ENCODE assay signal across 1 cellular context in the genomic region with DNA sequence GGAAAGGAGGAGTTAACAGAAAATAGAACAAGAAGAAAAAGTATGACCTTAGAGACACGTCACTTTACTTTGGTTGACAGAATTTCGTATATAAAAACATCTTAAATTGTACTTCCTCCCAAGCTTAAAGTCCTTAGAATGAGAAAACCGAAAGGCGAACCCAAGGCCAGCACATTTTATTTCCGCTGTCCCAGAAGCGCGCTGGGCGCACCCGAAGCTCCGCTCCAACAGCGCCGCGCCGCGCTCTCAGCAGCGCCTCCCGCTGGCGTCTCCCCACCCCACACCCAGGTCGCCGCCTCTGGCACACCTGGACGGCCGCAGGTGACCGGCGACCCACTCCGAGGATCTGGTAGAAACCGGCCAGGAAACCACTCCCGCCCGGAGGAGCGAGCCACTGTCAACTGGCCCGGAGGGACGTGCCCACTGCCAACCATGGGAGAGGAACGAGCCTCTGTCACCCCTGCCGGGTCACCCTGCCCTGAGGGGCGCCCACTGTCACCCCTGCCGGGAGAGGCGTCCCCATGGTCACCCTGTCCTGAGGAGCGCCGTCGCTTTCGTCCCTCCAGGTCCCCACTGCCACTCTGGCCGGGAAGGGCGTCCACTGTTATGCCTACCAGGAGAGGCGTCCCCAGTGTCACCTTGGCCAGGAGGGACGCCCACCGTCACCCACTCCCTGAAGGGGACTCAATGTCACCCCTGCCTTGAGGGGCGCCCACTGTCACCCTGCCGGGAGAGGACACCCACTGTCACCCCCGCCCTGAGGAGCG.
TF ChIP-seq lines count a peak whose summit lies in the region.

No MANE protein-coding gene starts in this region.

TF ChIP-seq in HepG2, 621 proteins besides CTCF, POLR2A, EP300 and RAD21 (continued from another document and continues in another):
- TF ChIP-seq DDIT3 (CRISPR knock-in tag; IDR thresholded peaks at IDR 0.05) (no peak), ZBTB34 (CRISPR knock-in tag; IDR thresholded peaks at IDR 0.05) (0 out of 2 replicates have a peak, but pooled peaks have one; percentile 15), RNF2 (conservative IDR thresholded peaks at IDR 0.05; ENCODE audit: low read depth) (no peak), NR3C1 (CRISPR knock-in tag; IDR thresholded peaks at IDR 0.05) (no peak), TRIM24 (CRISPR knock-in tag; IDR thresholded peaks at IDR 0.05) (no peak), ETV5 (CRISPR knock-in tag; IDR thresholded peaks at IDR 0.05; ENCODE audit: borderline replicate concordance) (peak; percentile 85), MXI1 (IDR thresholded peaks at IDR 0.05; ENCODE audit: borderline replicate concordance, low read depth, low read length) (peak; percentile 73; the same call in 1 of the 3 replicates), SRF (IDR thresholded peaks at IDR 0.05; ENCODE audit: low read depth, low read length) (no peak), FOXA3 (CRISPR knock-in tag; IDR thresholded peaks at IDR 0.05) (no peak), ZIK1 (CRISPR knock-in tag; IDR thresholded peaks at IDR 0.05; ENCODE audit: borderline replicate concordance, low read depth) (0 out of 2 replicates have a peak, but pooled peaks have one; percentile 46), SMAD3 (CRISPR knock-in tag; IDR thresholded peaks at IDR 0.05) (no peak; the same call in 1 of the 2 replicates), HMG20A (CRISPR knock-in tag; IDR thresholded peaks at IDR 0.05; ENCODE audit: borderline replicate concordance) (no peak), CHCHD3 (CRISPR knock-in tag; IDR thresholded peaks at IDR 0.05) (no peak), ZNF160 (CRISPR knock-in tag; IDR thresholded peaks at IDR 0.05) (peak; percentile 66; the same call in 1 of the 2 replicates), ZNF83 (CRISPR knock-in tag; IDR thresholded peaks at IDR 0.05; ENCODE audit: borderline replicate concordance) (no peak), ZNF225 (CRISPR knock-in tag; IDR thresholded peaks at IDR 0.05) (no peak), ARHGAP35 (CRISPR knock-in tag; IDR thresholded peaks at IDR 0.05; ENCODE audit: borderline replicate concordance) (peak; percentile 72; the same call in 1 of the 2 replicates), FOXC1 (CRISPR knock-in tag; IDR thresholded peaks at IDR 0.05; ENCODE audit: borderline replicate concordance) (peak; percentile 93; the same call in 1 of the 2 replicates), TBX2 (CRISPR knock-in tag; IDR thresholded peaks at IDR 0.05; ENCODE audit: borderline replicate concordance) (peak; percentile 78; the same call in 1 of the 2 replicates), GPN1 (CRISPR knock-in tag; IDR thresholded peaks at IDR 0.05; ENCODE audit: borderline replicate concordance) (no peak), NFE2L1 (CRISPR knock-in tag; IDR thresholded peaks at IDR 0.05; ENCODE audit: borderline replicate concordance) (peak; percentile 25; the same call in 1 of the 2 replicates), ZNF24 (IDR thresholded peaks at IDR 0.05) (0 out of 2 replicates have a peak, but pooled peaks have one; percentile 20), MIER2 (CRISPR knock-in tag; IDR thresholded peaks at IDR 0.05) (peak; percentile 69), NPAS2 (CRISPR knock-in tag; IDR thresholded peaks at IDR 0.05; ENCODE audit: borderline replicate concordance) (no peak), CEBPG (CRISPR knock-in tag; IDR thresholded peaks at IDR 0.05) (peak; percentile 36; the same call in 1 of the 2 replicates), ZNF766 (CRISPR knock-in tag; IDR thresholded peaks at IDR 0.05; ENCODE audit: borderline replicate concordance) (no peak), RELA (CRISPR knock-in tag; IDR thresholded peaks at IDR 0.05) (0 out of 2 replicates have a peak, but pooled peaks have one; percentile 71), RFXAP (CRISPR knock-in tag; IDR thresholded peaks at IDR 0.05; ENCODE audit: borderline replicate concordance) (no peak), MXD4 (CRISPR knock-in tag; IDR thresholded peaks at IDR 0.05) (peak; percentile 74; the same call in 1 of the 2 replicates), TARDBP (CRISPR knock-in tag; IDR thresholded peaks at IDR 0.05) (peak; percentile 64; the same call in 1 of the 2 replicates), BCL3 (CRISPR knock-in tag; IDR thresholded peaks at IDR 0.05) (no peak), NFYC (CRISPR knock-in tag; IDR thresholded peaks at IDR 0.05) (no peak; the same call in 1 of the 2 replicates), MEF2D (CRISPR knock-in tag; IDR thresholded peaks at IDR 0.05) (peak; percentile 67), TRIM22 (IDR thresholded peaks at IDR 0.05) (no peak), KAT2B (IDR thresholded peaks at IDR 0.05; ENCODE audit: borderline replicate concordance, low read depth, low read length) (no peak), ATF7 (IDR thresholded peaks at IDR 0.05) (no peak), ATF7 (CRISPR knock-in tag; IDR thresholded peaks at IDR 0.05) (no peak)
- TF ChIP-seq, protein P1, sequence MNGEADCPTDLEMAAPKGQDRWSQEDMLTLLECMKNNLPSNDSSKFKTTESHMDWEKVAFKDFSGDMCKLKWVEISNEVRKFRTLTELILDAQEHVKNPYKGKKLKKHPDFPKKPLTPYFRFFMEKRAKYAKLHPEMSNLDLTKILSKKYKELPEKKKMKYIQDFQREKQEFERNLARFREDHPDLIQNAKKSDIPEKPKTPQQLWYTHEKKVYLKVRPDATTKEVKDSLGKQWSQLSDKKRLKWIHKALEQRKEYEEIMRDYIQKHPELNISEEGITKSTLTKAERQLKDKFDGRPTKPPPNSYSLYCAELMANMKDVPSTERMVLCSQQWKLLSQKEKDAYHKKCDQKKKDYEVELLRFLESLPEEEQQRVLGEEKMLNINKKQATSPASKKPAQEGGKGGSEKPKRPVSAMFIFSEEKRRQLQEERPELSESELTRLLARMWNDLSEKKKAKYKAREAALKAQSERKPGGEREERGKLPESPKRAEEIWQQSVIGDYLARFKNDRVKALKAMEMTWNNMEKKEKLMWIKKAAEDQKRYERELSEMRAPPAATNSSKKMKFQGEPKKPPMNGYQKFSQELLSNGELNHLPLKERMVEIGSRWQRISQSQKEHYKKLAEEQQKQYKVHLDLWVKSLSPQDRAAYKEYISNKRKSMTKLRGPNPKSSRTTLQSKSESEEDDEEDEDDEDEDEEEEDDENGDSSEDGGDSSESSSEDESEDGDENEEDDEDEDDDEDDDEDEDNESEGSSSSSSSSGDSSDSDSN (CRISPR knock-in tag; IDR thresholded peaks at IDR 0.05): peak; percentile 79
- TF ChIP-seq, protein P2, sequence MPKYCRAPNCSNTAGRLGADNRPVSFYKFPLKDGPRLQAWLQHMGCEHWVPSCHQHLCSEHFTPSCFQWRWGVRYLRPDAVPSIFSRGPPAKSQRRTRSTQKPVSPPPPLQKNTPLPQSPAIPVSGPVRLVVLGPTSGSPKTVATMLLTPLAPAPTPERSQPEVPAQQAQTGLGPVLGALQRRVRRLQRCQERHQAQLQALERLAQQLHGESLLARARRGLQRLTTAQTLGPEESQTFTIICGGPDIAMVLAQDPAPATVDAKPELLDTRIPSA (CRISPR knock-in tag; IDR thresholded peaks at IDR 0.05; ENCODE audit: borderline replicate concordance): peak; percentile 56; the same call in 1 of the 2 replicates
- TF ChIP-seq, protein P3, sequence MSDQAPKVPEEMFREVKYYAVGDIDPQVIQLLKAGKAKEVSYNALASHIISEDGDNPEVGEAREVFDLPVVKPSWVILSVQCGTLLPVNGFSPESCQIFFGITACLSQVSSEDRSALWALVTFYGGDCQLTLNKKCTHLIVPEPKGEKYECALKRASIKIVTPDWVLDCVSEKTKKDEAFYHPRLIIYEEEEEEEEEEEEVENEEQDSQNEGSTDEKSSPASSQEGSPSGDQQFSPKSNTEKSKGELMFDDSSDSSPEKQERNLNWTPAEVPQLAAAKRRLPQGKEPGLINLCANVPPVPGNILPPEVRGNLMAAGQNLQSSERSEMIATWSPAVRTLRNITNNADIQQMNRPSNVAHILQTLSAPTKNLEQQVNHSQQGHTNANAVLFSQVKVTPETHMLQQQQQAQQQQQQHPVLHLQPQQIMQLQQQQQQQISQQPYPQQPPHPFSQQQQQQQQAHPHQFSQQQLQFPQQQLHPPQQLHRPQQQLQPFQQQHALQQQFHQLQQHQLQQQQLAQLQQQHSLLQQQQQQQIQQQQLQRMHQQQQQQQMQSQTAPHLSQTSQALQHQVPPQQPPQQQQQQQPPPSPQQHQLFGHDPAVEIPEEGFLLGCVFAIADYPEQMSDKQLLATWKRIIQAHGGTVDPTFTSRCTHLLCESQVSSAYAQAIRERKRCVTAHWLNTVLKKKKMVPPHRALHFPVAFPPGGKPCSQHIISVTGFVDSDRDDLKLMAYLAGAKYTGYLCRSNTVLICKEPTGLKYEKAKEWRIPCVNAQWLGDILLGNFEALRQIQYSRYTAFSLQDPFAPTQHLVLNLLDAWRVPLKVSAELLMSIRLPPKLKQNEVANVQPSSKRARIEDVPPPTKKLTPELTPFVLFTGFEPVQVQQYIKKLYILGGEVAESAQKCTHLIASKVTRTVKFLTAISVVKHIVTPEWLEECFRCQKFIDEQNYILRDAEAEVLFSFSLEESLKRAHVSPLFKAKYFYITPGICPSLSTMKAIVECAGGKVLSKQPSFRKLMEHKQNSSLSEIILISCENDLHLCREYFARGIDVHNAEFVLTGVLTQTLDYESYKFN (CRISPR knock-in tag; conservative IDR thresholded peaks at IDR 0.05): peak; percentile 63
- TF ChIP-seq, protein P4, sequence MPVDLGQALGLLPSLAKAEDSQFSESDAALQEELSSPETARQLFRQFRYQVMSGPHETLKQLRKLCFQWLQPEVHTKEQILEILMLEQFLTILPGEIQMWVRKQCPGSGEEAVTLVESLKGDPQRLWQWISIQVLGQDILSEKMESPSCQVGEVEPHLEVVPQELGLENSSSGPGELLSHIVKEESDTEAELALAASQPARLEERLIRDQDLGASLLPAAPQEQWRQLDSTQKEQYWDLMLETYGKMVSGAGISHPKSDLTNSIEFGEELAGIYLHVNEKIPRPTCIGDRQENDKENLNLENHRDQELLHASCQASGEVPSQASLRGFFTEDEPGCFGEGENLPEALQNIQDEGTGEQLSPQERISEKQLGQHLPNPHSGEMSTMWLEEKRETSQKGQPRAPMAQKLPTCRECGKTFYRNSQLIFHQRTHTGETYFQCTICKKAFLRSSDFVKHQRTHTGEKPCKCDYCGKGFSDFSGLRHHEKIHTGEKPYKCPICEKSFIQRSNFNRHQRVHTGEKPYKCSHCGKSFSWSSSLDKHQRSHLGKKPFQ (CRISPR knock-in tag; IDR thresholded peaks at IDR 0.05; ENCODE audit: insufficient replicate concordance): peak; percentile 65
- TF ChIP-seq, protein P5, sequence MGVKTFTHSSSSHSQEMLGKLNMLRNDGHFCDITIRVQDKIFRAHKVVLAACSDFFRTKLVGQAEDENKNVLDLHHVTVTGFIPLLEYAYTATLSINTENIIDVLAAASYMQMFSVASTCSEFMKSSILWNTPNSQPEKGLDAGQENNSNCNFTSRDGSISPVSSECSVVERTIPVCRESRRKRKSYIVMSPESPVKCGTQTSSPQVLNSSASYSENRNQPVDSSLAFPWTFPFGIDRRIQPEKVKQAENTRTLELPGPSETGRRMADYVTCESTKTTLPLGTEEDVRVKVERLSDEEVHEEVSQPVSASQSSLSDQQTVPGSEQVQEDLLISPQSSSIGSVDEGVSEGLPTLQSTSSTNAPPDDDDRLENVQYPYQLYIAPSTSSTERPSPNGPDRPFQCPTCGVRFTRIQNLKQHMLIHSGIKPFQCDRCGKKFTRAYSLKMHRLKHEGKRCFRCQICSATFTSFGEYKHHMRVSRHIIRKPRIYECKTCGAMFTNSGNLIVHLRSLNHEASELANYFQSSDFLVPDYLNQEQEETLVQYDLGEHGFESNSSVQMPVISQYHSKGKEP (CRISPR knock-in tag; IDR thresholded peaks at IDR 0.05): no peak
- TF ChIP-seq, protein P6, sequence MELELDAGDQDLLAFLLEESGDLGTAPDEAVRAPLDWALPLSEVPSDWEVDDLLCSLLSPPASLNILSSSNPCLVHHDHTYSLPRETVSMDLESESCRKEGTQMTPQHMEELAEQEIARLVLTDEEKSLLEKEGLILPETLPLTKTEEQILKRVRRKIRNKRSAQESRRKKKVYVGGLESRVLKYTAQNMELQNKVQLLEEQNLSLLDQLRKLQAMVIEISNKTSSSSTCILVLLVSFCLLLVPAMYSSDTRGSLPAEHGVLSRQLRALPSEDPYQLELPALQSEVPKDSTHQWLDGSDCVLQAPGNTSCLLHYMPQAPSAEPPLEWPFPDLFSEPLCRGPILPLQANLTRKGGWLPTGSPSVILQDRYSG (CRISPR knock-in tag; IDR thresholded peaks at IDR 0.05): no peak
- TF ChIP-seq, protein P7, sequence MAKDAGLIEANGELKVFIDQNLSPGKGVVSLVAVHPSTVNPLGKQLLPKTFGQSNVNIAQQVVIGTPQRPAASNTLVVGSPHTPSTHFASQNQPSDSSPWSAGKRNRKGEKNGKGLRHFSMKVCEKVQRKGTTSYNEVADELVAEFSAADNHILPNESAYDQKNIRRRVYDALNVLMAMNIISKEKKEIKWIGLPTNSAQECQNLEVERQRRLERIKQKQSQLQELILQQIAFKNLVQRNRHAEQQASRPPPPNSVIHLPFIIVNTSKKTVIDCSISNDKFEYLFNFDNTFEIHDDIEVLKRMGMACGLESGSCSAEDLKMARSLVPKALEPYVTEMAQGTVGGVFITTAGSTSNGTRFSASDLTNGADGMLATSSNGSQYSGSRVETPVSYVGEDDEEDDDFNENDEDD (CRISPR knock-in tag; IDR thresholded peaks at IDR 0.05; ENCODE audit: borderline replicate concordance): peak; percentile 69; the same call in 1 of the 2 replicates
